13 cellular contexts compared by ENCODE assay signal in the genomic region with DNA sequence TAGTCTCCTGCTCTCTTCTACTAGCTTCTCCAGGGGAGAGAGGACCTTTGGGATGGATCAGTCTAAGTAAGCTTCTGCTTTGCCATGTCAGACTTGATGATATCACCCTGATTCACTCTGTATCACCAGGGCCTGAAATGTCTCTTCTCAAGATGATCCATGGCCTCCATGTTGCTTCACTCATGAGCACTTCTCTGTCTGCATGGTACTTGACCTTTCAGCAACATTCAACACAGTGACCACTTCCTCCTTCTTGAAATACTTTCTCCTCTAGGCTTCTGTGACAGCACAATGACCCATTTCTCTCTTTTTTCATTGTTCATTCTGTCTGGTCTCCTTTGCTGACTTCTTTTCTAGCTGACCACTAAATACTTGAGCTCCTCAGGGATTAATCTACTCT. TPM values are rescaled to one million over a fixed set of nuclear protein-coding genes. Genes with fewer than 3 reads are reported as not detected.
DNase-seq lines count a peak whose midpoint lies in the region; ATAC-seq, FAIRE-seq and TF ChIP-seq lines count a peak whose summit lies in the region.
"Had no signal": no experiment of that assay in that cellular context is flagged by ENCODE, and none has a peak within 500 bp of the region (broad histone marks: within the 10 kb centered on the region; RNA-seq: fewer than 3 reads in every experiment).

No MANE protein-coding gene starts in this region.

- ATAC-seq in HG03045 (IDR thresholded peaks at IDR 0.05; ENCODE audit: unreplicated experiment) = no peak

- peak; percentile 70 for FAIRE-seq in H54 (lab: Jason Lieb, UNC)
- FAIRE-seq: endometrium, urothelium cell line had no signal

- H3K4me1 ChIP-seq in ACC112 (ENCODE audit: control insufficient read depth, insufficient read depth, low read length, unreplicated experiment) (peaks cover 17% of the 10 kb centered on the region), SJSA1 (replicated peaks) (peaks cover 28% of the 10 kb centered on the region)

- H3K36me3 ChIP-seq in ACC112 (ENCODE audit: insufficient read depth, low read length) = no peaks in the 10 kb centered on the region
- H3K36me3 ChIP-seq in SJSA1 = no peaks in the 10 kb centered on the region
- H3K36me3 ChIP-seq: left ventricle myocardium inferior had no signal

- DNase-seq in H54 (ENCODE audit: insufficient read length, low spot score) (no peak), SJSA1 (ENCODE audit: low read depth in 1 of 2, low spot score in 2 of 2) (peak; percentile 59 to 71), fibroblast of peridontal ligament (ENCODE audit: extremely low read depth) (peak; percentile 69), NCI-H345 treated with DMSO at 0.1 percent for 48 hours (lab: John Stamatoyannopoulos, UW; ENCODE audit: unreplicated experiment) (no peak), NCI-H510A (lab: John Stamatoyannopoulos, UW) (no peak), hypothalamus (lab: John Stamatoyannopoulos, UW) (no peak)
- DNase-seq: CD4-positive, CD25-positive, alpha-beta regulatory T cell; left ventricle myocardium inferior; MM.1S had no signal

- no peaks in the 10 kb centered on the region for H3K9me3 ChIP-seq in SJSA1 (replicated peaks)
- H3K9me3 ChIP-seq: left ventricle myocardium inferior had no signal

- H3K4me3 ChIP-seq in ACC112 (ENCODE audit: low read depth, low read length) (no peak overlapping the region), SJSA1 (no peak overlapping the region)
- H3K4me3 ChIP-seq: left ventricle myocardium inferior had no signal

- H3K27me3 ChIP-seq in ACC112 (ENCODE audit: insufficient read depth, low read length) = no peaks in the 10 kb centered on the region
- H3K27me3 ChIP-seq in SJSA1 (replicated peaks) = no peaks in the 10 kb centered on the region

- H2AFZ ChIP-seq in ACC112 (ENCODE audit: low read length, unreplicated experiment) = peak overlapping the region; percentile 47

- H3K27ac ChIP-seq in ACC112 (ENCODE audit: low read depth, low read length) (peak overlapping the region; percentile 24), SJSA1 (peak overlapping the region; percentile 36)
- H3K27ac ChIP-seq: left ventricle myocardium inferior had no signal

- no peaks in the 10 kb centered on the region for H3K79me2 ChIP-seq in ACC112 (ENCODE audit: control insufficient read depth, insufficient read depth, low read length, unreplicated experiment)

- no peak for TF ChIP-seq POLR2A in H54 (IDR thresholded peaks at IDR 0.05; ENCODE audit: low read depth, low read length)

RNA-seq across cellular contexts. Expression of a gene that starts 35.3 kb away (rescaled TPM):
- total RNA-seq in SJSA1 (2014; rRNA removed; shearing (Covaris generic)) = 1.3 and 6.0 TPM in 2 replicates
- total RNA-seq: CD4-positive, CD25-positive, alpha-beta regulatory T cell had no signal

Comparison
In these comparisons a context has a peak if more than half of its experiments do, and no peak if none do; other contexts are left out.
1. DNase-seq: peak in SJSA1 (2 of 2) and fibroblast of peridontal ligament (single experiment); none in H54 (single experiment), NCI-H345 treated with DMSO at 0.1 percent for 48 hours (single experiment), NCI-H510A (single experiment) and hypothalamus (0 of 51).